Comparison of ENCODE assay signal across 12 cellular contexts in genomic region chr11:72326151-72326842, GRCh38.
DNase-seq lines count a peak whose midpoint lies in the region; ATAC-seq and TF ChIP-seq lines count a peak whose summit lies in the region.
"Had no signal": no experiment of that assay in that cellular context is flagged by ENCODE, and none has a peak within 500 bp of the region (broad histone marks: within the 10 kb centered on the region; RNA-seq: fewer than 3 reads in every experiment).

No MANE protein-coding gene starts in this region.

- H3K4me3 ChIP-seq in fibroblast of villous mesenchyme (ENCODE audit: low read depth, low read length) = no peak overlapping the region
- H3K4me3 ChIP-seq: adrenal gland had no signal

- no peak overlapping the region for H3K4me3 Mint-ChIP-seq in activated T-cell treated with anti-CD3 and anti-CD28 coated beads, Interleukin-2, amount 50 U/mL, for 4 hours

- H3K36me3 Mint-ChIP-seq in activated T-cell treated with anti-CD3 and anti-CD28 coated beads, Interleukin-2, amount 50 U/mL, for 4 hours (ENCODE audit: insufficient read depth) = peaks cover 30% of the 10 kb centered on the region

- no peak for TF ChIP-seq CTCF in fibroblast of villous mesenchyme (IDR thresholded peaks at IDR 0.05; ENCODE audit: insufficient read depth, low read depth, low read length)

- H3K9me3 Mint-ChIP-seq in activated T-cell treated with anti-CD3 and anti-CD28 coated beads, Interleukin-2, amount 50 U/mL, for 4 hours = no peaks in the 10 kb centered on the region

- DNase-seq in activated T-cell treated with anti-CD3 and anti-CD28 coated beads for 24 hours (ENCODE audit: low read depth) (peak; percentile 39), fibroblast of villous mesenchyme (ENCODE audit: low read depth) (peak; percentile 47), AML-193 (lab: John Stamatoyannopoulos, UW) (no peak)
- DNase-seq in activated T-cell treated with anti-CD3 and anti-CD28 coated beads, Interleukin-2, amount 50 U/mL, for 1 hour = no peak
- DNase-seq in activated T-cell treated with anti-CD3 and anti-CD28 coated beads, Interleukin-2, amount 50 U/mL, for 4 hours = no peak
- DNase-seq in stimulated activated CD8-positive, alpha-beta memory T cell treated with anti-CD3 and anti-CD28 coated beads, Interleukin-4, amount 100 ng/mL, for 48 hours = peak; percentile 65
- DNase-seq: adrenal gland, left ventricle myocardium superior, NCI-H2171, SIG-M5 had no signal

- ATAC-seq in activated T-cell treated with anti-CD3 and anti-CD28 coated beads, Interleukin-2, amount 50 U/mL, for 4 hours = peak; percentile 86 to 95
- ATAC-seq in GM18873 (IDR thresholded peaks at IDR 0.05; ENCODE audit: low FRiP score, unreplicated experiment) (no peak), GM21825 (IDR thresholded peaks at IDR 0.05; ENCODE audit: unreplicated experiment) (no peak)
- ATAC-seq: left ventricle myocardium superior had no signal

- peaks cover 9% of the 10 kb centered on the region for H3K4me1 Mint-ChIP-seq in activated T-cell treated with anti-CD3 and anti-CD28 coated beads, Interleukin-2, amount 50 U/mL, for 4 hours (ENCODE audit: low read depth)

- H3K27me3 Mint-ChIP-seq in activated T-cell treated with anti-CD3 and anti-CD28 coated beads, Interleukin-2, amount 50 U/mL, for 4 hours (ENCODE audit: low read depth) = no peaks in the 10 kb centered on the region

Comparison
In these comparisons a context has a peak if more than half of its experiments do, and no peak if none do; other contexts are left out.
1. DNase-seq: peak in activated T-cell treated with anti-CD3 and anti-CD28 coated beads for 24 hours (single experiment), fibroblast of villous mesenchyme (single experiment) and stimulated activated CD8-positive, alpha-beta memory T cell treated with anti-CD3 and anti-CD28 coated beads, Interleukin-4, amount 100 ng/mL, for 48 hours (single experiment); none in activated T-cell treated with anti-CD3 and anti-CD28 coated beads, Interleukin-2, amount 50 U/mL, for 1 hour (single experiment), activated T-cell treated with anti-CD3 and anti-CD28 coated beads, Interleukin-2, amount 50 U/mL, for 4 hours (single experiment) and AML-193 (0 of 2).
2. ATAC-seq: peak in activated T-cell treated with anti-CD3 and anti-CD28 coated beads, Interleukin-2, amount 50 U/mL, for 4 hours (2 of 2); none in GM18873 (single experiment) and GM21825 (single experiment).